ENCODE assay signal across 9 cellular contexts in genomic region chr22:33923660-33924246, GRCh38.
DNase-seq lines count a peak whose midpoint lies in the region; ATAC-seq and TF ChIP-seq lines count a peak whose summit lies in the region.
"Had no signal": no experiment of that assay in that cellular context is flagged by ENCODE, and none has a peak within 500 bp of the region (broad histone marks: within the 10 kb centered on the region; RNA-seq: fewer than 3 reads in every experiment).

No MANE protein-coding gene starts in this region.

- no peaks in the 10 kb centered on the region for H3K9me3 ChIP-seq in parathyroid adenoma (ENCODE audit: control insufficient read depth, low read length)
- H3K9me3 ChIP-seq: neutrophil had no signal

- peaks cover 32% of the 10 kb centered on the region for H3K4me1 Mint-ChIP-seq in stimulated activated memory B cell treated with anti-CD40 and anti-IgM and Interleukin-4, amounts not matched to agents 10 μg/mL and 1 μg/mL and 100 μg/mL, for 72 hours

- peaks cover 29% of the 10 kb centered on the region for H3K27me3 Mint-ChIP-seq in stimulated activated memory B cell treated with anti-CD40 and anti-IgM and Interleukin-4, amounts not matched to agents 10 μg/mL and 1 μg/mL and 100 μg/mL, for 72 hours

- TF ChIP-seq CTCF in AG09309 (IDR thresholded peaks at IDR 0.05; ENCODE audit: control insufficient read depth, insufficient read depth, low read depth, low read length, missing control alignments): peak; percentile 78
- TF ChIP-seq CTCF in GM12864 (IDR thresholded peaks at IDR 0.05; ENCODE audit: low read depth, low read length, missing control alignments): peak; percentile 77
- peak; percentile 75 for TF ChIP-seq CTCF in parathyroid adenoma (IDR thresholded peaks at IDR 0.05)

- peak overlapping the region; percentile 85 for H3K4me2 ChIP-seq in parathyroid adenoma (ENCODE audit: low read length)

- H3K79me2 ChIP-seq in parathyroid adenoma: no peaks in the 10 kb centered on the region

- no peaks in the 10 kb centered on the region for H3K36me3 ChIP-seq in parathyroid adenoma (ENCODE audit: control insufficient read depth, insufficient read depth, low read length)
- H3K36me3 ChIP-seq: neutrophil had no signal

- no peak for ATAC-seq in HG03039 (IDR thresholded peaks at IDR 0.05; ENCODE audit: unreplicated experiment)
- ATAC-seq in stimulated activated memory B cell treated with anti-CD40 and anti-IgM and Interleukin-4, amounts not matched to agents 10 μg/mL and 1 μg/mL and 100 μg/mL, for 72 hours: no peak

- peaks cover 2% of the 10 kb centered on the region for H3K4me1 ChIP-seq in parathyroid adenoma

- no peak overlapping the region for H3K27ac Mint-ChIP-seq in stimulated activated memory B cell treated with anti-CD40 and anti-IgM and Interleukin-4, amounts not matched to agents 10 μg/mL and 1 μg/mL and 100 μg/mL, for 72 hours

- H3K4me3 Mint-ChIP-seq in stimulated activated memory B cell treated with anti-CD40 and anti-IgM and Interleukin-4, amounts not matched to agents 10 μg/mL and 1 μg/mL and 100 μg/mL, for 72 hours: no peak overlapping the region

- H3K36me3 Mint-ChIP-seq in stimulated activated memory B cell treated with anti-CD40 and anti-IgM and Interleukin-4, amounts not matched to agents 10 μg/mL and 1 μg/mL and 100 μg/mL, for 72 hours: no peaks in the 10 kb centered on the region

- H3K4me3 ChIP-seq in AG09309 (ENCODE audit: control insufficient read depth, low read depth, low read length) (no peak overlapping the region), GM12864 (ENCODE audit: low read depth, low read length) (no peak overlapping the region), parathyroid adenoma (ENCODE audit: low read depth, low read length) (peak overlapping the region; percentile 24)

- no peaks in the 10 kb centered on the region for H3K27me3 ChIP-seq in parathyroid adenoma (ENCODE audit: control insufficient read depth, insufficient read depth, low read length)

- no peak overlapping the region for H3K9ac ChIP-seq in parathyroid adenoma

- H3K27ac ChIP-seq in parathyroid adenoma: no peak overlapping the region
- H3K27ac ChIP-seq: neutrophil had no signal

- no peak overlapping the region for H2AFZ ChIP-seq in parathyroid adenoma

- DNase-seq in AG09309 (ENCODE audit: low read depth) (no peak), GM12864 (ENCODE audit: low read depth) (peak; percentile 54), NCI-H1694 treated with DMSO at 0.1 percent for 48 hours (lab: John Stamatoyannopoulos, UW) (peak; percentile 70), glomerular visceral epithelial cell (ENCODE audit: extremely low spot score) (peak; percentile 61)
- peak; percentile 22 to 47 for DNase-seq in activated CD4-positive, alpha-beta T cell treated with anti-CD3 and anti-CD28 coated beads, Interleukin-2, amount 50 U/mL, for 48 hours

- H3K9me3 Mint-ChIP-seq in stimulated activated memory B cell treated with anti-CD40 and anti-IgM and Interleukin-4, amounts not matched to agents 10 μg/mL and 1 μg/mL and 100 μg/mL, for 72 hours: no peaks in the 10 kb centered on the region
